In genomic region chr12:49674318-49674985, GRCh38 we compare ENCODE assay signal across 8 cellular contexts. TPM values are rescaled to one million over a fixed set of nuclear protein-coding genes. Genes with fewer than 3 reads are reported as not detected.
A peak's percentile ranks its signal among the peaks of the same experiment; 100 is the strongest.
DNase-seq lines count a peak whose midpoint lies in the region; ATAC-seq and TF ChIP-seq lines count a peak whose summit lies in the region.

No MANE protein-coding gene starts in this region.

- H3K4me1 ChIP-seq in adipocyte (ENCODE audit: control insufficient read depth, insufficient read depth, low read length) (peaks cover 40% of the 10 kb centered on the region), skeletal muscle satellite cell (ENCODE audit: control insufficient read depth, insufficient read depth, low read length) (peaks cover 45% of the 10 kb centered on the region)

- no peaks in the 10 kb centered on the region for H3K27me3 ChIP-seq in adipocyte (replicated peaks; ENCODE audit: control insufficient read depth, insufficient read depth, low read length)
- no peaks in the 10 kb centered on the region for H3K27me3 ChIP-seq in skeletal muscle satellite cell (ENCODE audit: control insufficient read depth, insufficient read depth, low read length)

- H3K36me3 ChIP-seq in adipocyte (ENCODE audit: control insufficient read depth, insufficient read depth, low read length, severe bottlenecking) = no peaks in the 10 kb centered on the region
- no peaks in the 10 kb centered on the region for H3K36me3 ChIP-seq in skeletal muscle satellite cell (ENCODE audit: insufficient read depth, low read length)

- H3K4me2 ChIP-seq in skeletal muscle satellite cell (ENCODE audit: low read length) = peak overlapping the region; percentile 66

- H3K4me3 ChIP-seq in GM12865 (ENCODE audit: low read depth, low read length) (no peak overlapping the region), adipocyte (ENCODE audit: low read length) (peak overlapping the region; percentile 46), skeletal muscle satellite cell (ENCODE audit: low read length) (peak overlapping the region; percentile 23)

- intact Hi-C loops in left cardiac atrium (cut with DNase I) = no loop called here

- H3K9me3 ChIP-seq in adipocyte (ENCODE audit: control insufficient read depth, low read length) (no peaks in the 10 kb centered on the region), skeletal muscle satellite cell (replicated peaks; ENCODE audit: low read length) (no peaks in the 10 kb centered on the region)

- H3K9ac ChIP-seq in adipocyte (ENCODE audit: low read length) (peak overlapping the region; percentile 74), skeletal muscle satellite cell (ENCODE audit: low read depth, low read length) (peak overlapping the region; percentile 74)

- no peak for TF ChIP-seq CTCF in GM12865 (IDR thresholded peaks at IDR 0.05; ENCODE audit: insufficient read depth, low read depth, low read length, missing control alignments)

- ATAC-seq in left cardiac atrium = peak; percentile 8 to 20
- ATAC-seq in HG02884 (IDR thresholded peaks at IDR 0.05; ENCODE audit: unreplicated experiment) = no peak
- no peak for ATAC-seq in HG02623 (IDR thresholded peaks at IDR 0.05; ENCODE audit: unreplicated experiment)
- ATAC-seq in GM18867 (IDR thresholded peaks at IDR 0.05; ENCODE audit: unreplicated experiment) = no peak

- peak; percentile 32 for DNase-seq in GM12865 (ENCODE audit: low read depth)
- peak; percentile 31 for DNase-seq in adipocyte (ENCODE audit: low read depth)
- no peak for DNase-seq in left cardiac atrium
- no peak for DNase-seq in NCI-H1105 (lab: John Stamatoyannopoulos, UW)

RNA-seq across cellular contexts. Expression of gene FMNL3, which starts 32.8 kb away (rescaled TPM):
- total RNA-seq in left cardiac atrium = 10 to 100 TPM; 12.2 to 21.2 TPM
- 33.5 and 34.5 TPM in 2 replicates for total RNA-seq in skeletal muscle satellite cell (2012; rRNA removed)

RNA-seq across cellular contexts. Expression of gene PRPF40B, which starts 51.1 kb away (rescaled TPM):
- total RNA-seq in left cardiac atrium = 10 to 100 TPM; 14.3 to 21.1 TPM
- 5.2 and 11.7 TPM in 2 replicates for total RNA-seq in skeletal muscle satellite cell (2012; rRNA removed)

Comparison
In these comparisons a context has a peak if more than half of its experiments do, and no peak if none do; other contexts are left out.
1. DNase-seq: peak in GM12865 (single experiment) and adipocyte (single experiment); none in left cardiac atrium (single experiment) and NCI-H1105 (single experiment).
2. ATAC-seq: peak in left cardiac atrium (2 of 2); none in HG02884 (single experiment), HG02623 (single experiment) and GM18867 (single experiment).